Comparison of ENCODE assay signal across 8 cellular contexts in genomic region chr4:99415762-99416161, GRCh38. TPM values are rescaled to one million over a fixed set of nuclear protein-coding genes. Genes with fewer than 3 reads are reported as not detected.
"Had no signal": no experiment of that assay in that cellular context is flagged by ENCODE, and none has a peak within 500 bp of the region (broad histone marks: within the 10 kb centered on the region; RNA-seq: fewer than 3 reads in every experiment).

No MANE protein-coding gene starts in this region.

RNA-seq across cellular contexts. Expression of gene ADH7, which starts 19.4 kb away (rescaled TPM):
- total RNA-seq: activated T-helper 17 cell treated with anti-CD3 and anti-CD28 coated beads, Interleukin-2, amount 50 U/mL, for 72 hours; cardiac septum; colonic mucosa; heart left ventricle; mucosa of gallbladder; naive thymus-derived CD8-positive, alpha-beta T cell; right atrium auricular region had no signal
- polyA plus RNA-seq: heart left ventricle; immature natural killer cell; naive thymus-derived CD8-positive, alpha-beta T cell had no signal
